9 cellular contexts compared by ENCODE assay signal in genomic region chrX:153948002-153948466, GRCh38. TPM values are rescaled to one million over a fixed set of nuclear protein-coding genes. Genes with fewer than 3 reads are reported as not detected.
DNase-seq lines count a peak whose midpoint lies in the region; ATAC-seq, FAIRE-seq and TF ChIP-seq lines count a peak whose summit lies in the region.
"Had no signal": no experiment of that assay in that cellular context is flagged by ENCODE, and none has a peak within 500 bp of the region (broad histone marks: within the 10 kb centered on the region; RNA-seq: fewer than 3 reads in every experiment).

No MANE protein-coding gene starts in this region.

- H3K27ac Mint-ChIP-seq in MCF 10A (ENCODE audit: low read depth, unreplicated experiment) (no peak overlapping the region), astrocyte (ENCODE audit: unreplicated experiment) (no peak overlapping the region)
- H3K27ac Mint-ChIP-seq in stimulated activated memory B cell treated with anti-CD40 and anti-IgM and Interleukin-4, amounts not matched to agents 10 μg/mL and 1 μg/mL and 100 μg/mL, for 72 hours, result no peak overlapping the region

- H3K9me3 ChIP-seq in mammary epithelial cell (replicated peaks; ENCODE audit: insufficient read depth, low read length), result no peaks in the 10 kb centered on the region
- no peaks in the 10 kb centered on the region for H3K9me3 ChIP-seq in astrocyte (ENCODE audit: insufficient read depth, low read depth, low read length)
- no peaks in the 10 kb centered on the region for H3K9me3 ChIP-seq in mesenchymal stem cell (ENCODE audit: control insufficient read depth, low read length)
- no peaks in the 10 kb centered on the region for H3K9me3 ChIP-seq in upper lobe of right lung
- H3K9me3 ChIP-seq: body of pancreas had no signal

- peak overlapping the region in 1 of 2 experiments; percentile 39 for H2BK12ac ChIP-seq in mesenchymal stem cell (ENCODE audit: low read length in 2 of 2)

- no peak for ATAC-seq in upper lobe of right lung
- ATAC-seq in stimulated activated memory B cell treated with anti-CD40 and anti-IgM and Interleukin-4, amounts not matched to agents 10 μg/mL and 1 μg/mL and 100 μg/mL, for 72 hours, result no peak

- POLR2A ChIA-PET in MCF 10A (lab: Yijun Ruan, JAX) (interaction anchor here (1.4 to 1.6 kb wide), 2 partner anchors 20 to 154 kb away, joined by 4 to 8 read pairs; partner anchors contain the start of genes IDH3G and SSR4), HEK293T (lab: Yijun Ruan, JAX) (interaction anchor here (1.1 to 7.1 kb wide), 2 partner anchors 20 to 23 kb away, joined by 6 to 65 read pairs; partner anchors contain the start of genes ARHGAP4 and HCFC1), GM10248 (lab: Yijun Ruan, JAX) (no interaction called here)

- H3K4me1 ChIP-seq in mammary epithelial cell (ENCODE audit: insufficient read depth, low read length), result no peaks in the 10 kb centered on the region
- H3K4me1 ChIP-seq in astrocyte (ENCODE audit: insufficient read depth, low read length), result peaks cover 2% of the 10 kb centered on the region
- peaks cover 26% of the 10 kb centered on the region for H3K4me1 ChIP-seq in mesenchymal stem cell (ENCODE audit: control insufficient read depth, insufficient read depth, low read depth, low read length)
- H3K4me1 ChIP-seq in upper lobe of right lung, result peaks cover 3% of the 10 kb centered on the region
- H3K4me1 ChIP-seq: body of pancreas had no signal

- H3K4me1 Mint-ChIP-seq in MCF 10A (ENCODE audit: insufficient read depth, unreplicated experiment) (no peaks in the 10 kb centered on the region), astrocyte (ENCODE audit: low read depth, unreplicated experiment) (peaks cover 5% of the 10 kb centered on the region)
- peaks cover 7% of the 10 kb centered on the region for H3K4me1 Mint-ChIP-seq in stimulated activated memory B cell treated with anti-CD40 and anti-IgM and Interleukin-4, amounts not matched to agents 10 μg/mL and 1 μg/mL and 100 μg/mL, for 72 hours

- 72% methylated on average over 7 of the region's 10 CpGs for WGBS in mammary epithelial cell (ENCODE audit: low coverage, missing lambda C conversion rate)
- 9% methylated on average over 5 of the region's 10 CpGs for WGBS in mesenchymal stem cell

- no peak overlapping the region for H2BK120ac ChIP-seq in mesenchymal stem cell (ENCODE audit: low read depth, low read length)

- peak overlapping the region; percentile 75 for H4K91ac ChIP-seq in mesenchymal stem cell (ENCODE audit: low read length)

- BruUV-seq in mammary epithelial cell (replicated peaks; lab: Mats Ljungman, UMichigan) (TSS peak; percentile 46), MCF 10A (replicated peaks; lab: Mats Ljungman, UMichigan) (no TSS peak)

- H3K27me3 ChIP-seq in mammary epithelial cell (ENCODE audit: insufficient read depth, low read length) (no peaks in the 10 kb centered on the region), astrocyte (ENCODE audit: insufficient read depth, low read length) (no peaks in the 10 kb centered on the region), mesenchymal stem cell (ENCODE audit: control insufficient read depth in 1 of 2, insufficient read depth in 1 of 2, low read length in 2 of 2) (peaks cover 0 to 3% of the 10 kb centered on the region in 2 experiments), upper lobe of right lung (no peaks in the 10 kb centered on the region)
- H3K27me3 ChIP-seq: body of pancreas had no signal

- intact Hi-C loops in mammary epithelial cell (cut with micrococcal nuclease) (loop anchor here (5.0 kb wide), 1 partner anchor 411 kb away; no protein-coding TSS in a partner anchor), MCF 10A (cut with micrococcal nuclease) (no loop called here), upper lobe of right lung (cut with DNase I) (no loop called here)

- H3K36me3 Mint-ChIP-seq in MCF 10A (ENCODE audit: insufficient read depth, unreplicated experiment) (peaks cover 52% of the 10 kb centered on the region), astrocyte (ENCODE audit: low read depth, unreplicated experiment) (peaks cover 2% of the 10 kb centered on the region)
- H3K36me3 Mint-ChIP-seq in stimulated activated memory B cell treated with anti-CD40 and anti-IgM and Interleukin-4, amounts not matched to agents 10 μg/mL and 1 μg/mL and 100 μg/mL, for 72 hours, result peaks cover 15% of the 10 kb centered on the region

- no peak overlapping the region for H2BK5ac ChIP-seq in mesenchymal stem cell (ENCODE audit: low read depth, low read length, poor library complexity, severe bottlenecking)

- no peak for TF ChIP-seq CTCF in mammary epithelial cell (conservative IDR thresholded peaks at IDR 0.05 in 1 of 2, IDR thresholded peaks at IDR 0.05 in 1 of 2; ENCODE audit: extremely low read depth in 1 of 2, insufficient read depth in 1 of 2, low read depth in 1 of 2, low read length in 2 of 2)
- TF ChIP-seq CTCF in MCF 10A (IDR thresholded peaks at IDR 0.05; ENCODE audit: unreplicated experiment), result no peak
- no peak for TF ChIP-seq CTCF in astrocyte (IDR thresholded peaks at IDR 0.05; ENCODE audit: insufficient read depth, low read depth, low read length)
- TF ChIP-seq CTCF in upper lobe of right lung (IDR thresholded peaks at IDR 0.05), result no peak
- no peak for TF ChIP-seq CTCF in GM10248 (IDR thresholded peaks at IDR 0.05; ENCODE audit: control extremely low read depth, extremely low read depth, low read depth, missing control alignments)

- H3K4me2 ChIP-seq in mammary epithelial cell (ENCODE audit: insufficient read depth, low read depth, low read length), result no peak overlapping the region
- no peak overlapping the region for H3K4me2 ChIP-seq in astrocyte (ENCODE audit: low read length)
- H3K4me2 ChIP-seq in mesenchymal stem cell (ENCODE audit: low read length, poor library complexity, severe bottlenecking), result no peak overlapping the region

- no peak overlapping the region for H3K14ac ChIP-seq in mesenchymal stem cell (ENCODE audit: low read length in 2 of 2)

- FAIRE-seq in astrocyte (lab: Jason Lieb, UNC), result no peak

- dilution Hi-C loops in mammary epithelial cell (cut with HindIII; ENCODE audit: low sequenced_read_pairs), result no loop called here

- H4K8ac ChIP-seq in mesenchymal stem cell (ENCODE audit: low read length), result peak overlapping the region; percentile 85

- H3K79me2 ChIP-seq in mammary epithelial cell (ENCODE audit: insufficient read depth, low read length), result no peaks in the 10 kb centered on the region
- H3K79me2 ChIP-seq in astrocyte (ENCODE audit: insufficient read depth, low read length), result peaks cover 5% of the 10 kb centered on the region

- no peaks in the 10 kb centered on the region for H4K20me1 ChIP-seq in mammary epithelial cell (ENCODE audit: insufficient read depth, low read length)
- no peaks in the 10 kb centered on the region for H4K20me1 ChIP-seq in astrocyte (ENCODE audit: insufficient read depth, low read length)

- peak overlapping the region in 1 of 2 experiments; percentile 51 for H3K4ac ChIP-seq in mesenchymal stem cell (ENCODE audit: low read depth in 1 of 2, low read length in 2 of 2)

- peaks cover 21% of the 10 kb centered on the region for H3K79me1 ChIP-seq in mesenchymal stem cell (replicated peaks; ENCODE audit: low read length, poor library complexity, severe bottlenecking)

- no peaks in the 10 kb centered on the region for H3K36me3 ChIP-seq in mammary epithelial cell (ENCODE audit: insufficient read depth, low read length)
- peaks cover 3% of the 10 kb centered on the region for H3K36me3 ChIP-seq in astrocyte (ENCODE audit: insufficient read depth, low read length)
- H3K36me3 ChIP-seq in mesenchymal stem cell (ENCODE audit: control insufficient read depth in 1 of 2, insufficient read depth in 2 of 2, low read depth in 1 of 2, low read length in 2 of 2), result peaks cover 52 to 64% of the 10 kb centered on the region in 2 experiments
- H3K36me3 ChIP-seq in upper lobe of right lung, result peaks cover 38% of the 10 kb centered on the region

- no peak overlapping the region for H3K23ac ChIP-seq in mesenchymal stem cell (ENCODE audit: low read length in 2 of 2)

- no peak overlapping the region for H2BK15ac ChIP-seq in mesenchymal stem cell (ENCODE audit: low read depth, poor library complexity, severe bottlenecking)

- CTCF ChIA-PET in mammary epithelial cell (lab: Charles Lee; ENCODE audit: low non-redundant PET), result no interaction called here
- CTCF ChIA-PET in MCF 10A (lab: Yijun Ruan, JAX), result interaction anchor here (0.6 to 5.6 kb wide), 12 partner anchors 12 to 996 kb away, joined by 3 to 51 read pairs (median 4); partner anchors contain the start of genes ARHGAP4 and PLXNB3
- CTCF ChIA-PET in HEK293T (lab: Yijun Ruan, JAX), result interaction anchor here (0.6 to 5.6 kb wide), 4 partner anchors 11 to 184 kb away, joined by 3 to 100 read pairs (median 15); partner anchors contain the start of genes ARHGAP4 and PLXNB3
- CTCF ChIA-PET in GM10248 (lab: Yijun Ruan, JAX), result interaction anchor here (1.1 to 10.9 kb wide), 6 partner anchors 10 to 185 kb away, joined by 3 to 187 read pairs (median 18); partner anchors contain the start of genes ARHGAP4, HCFC1 and PLXNB3

- DNase-seq in mammary epithelial cell, result no peak
- DNase-seq in MCF 10A (ENCODE audit: unreplicated experiment), result no peak
- DNase-seq in astrocyte (ENCODE audit: low read depth), result no peak
- DNase-seq in mesenchymal stem cell, result no peak
- no peak for DNase-seq in upper lobe of right lung
- DNase-seq in HEK293T (ENCODE audit: extremely low spot score), result no peak
- DNase-seq in GM10248 (ENCODE audit: extremely low spot score), result no peak

- no peak overlapping the region for H3K27ac ChIP-seq in mammary epithelial cell (ENCODE audit: insufficient read depth, low read depth, low read length)
- peak overlapping the region; percentile 12 for H3K27ac ChIP-seq in astrocyte (ENCODE audit: low read depth, low read length)
- H3K27ac ChIP-seq in mesenchymal stem cell (ENCODE audit: low read length, poor library complexity, severe bottlenecking), result peak overlapping the region; percentile 32
- H3K27ac ChIP-seq in upper lobe of right lung, result peak overlapping the region; percentile 47
- H3K27ac ChIP-seq: body of pancreas had no signal

- H3K4me3 ChIP-seq in mammary epithelial cell (replicated peaks in 1 of 3; ENCODE audit: insufficient read depth in 1 of 3, low read depth in 2 of 3, low read length in 3 of 3) (no peak overlapping the region), astrocyte (ENCODE audit: insufficient read depth, low read depth, low read length) (no peak overlapping the region), mesenchymal stem cell (ENCODE audit: insufficient read depth in 1 of 2, low read depth in 1 of 2, low read length in 2 of 2) (no peak overlapping the region), upper lobe of right lung (no peak overlapping the region)
- H3K4me3 ChIP-seq: body of pancreas had no signal

- no peaks in the 10 kb centered on the region for H3K9me3 Mint-ChIP-seq in MCF 10A (ENCODE audit: unreplicated experiment)
- no peaks in the 10 kb centered on the region for H3K9me3 Mint-ChIP-seq in astrocyte (ENCODE audit: unreplicated experiment)
- no peaks in the 10 kb centered on the region for H3K9me3 Mint-ChIP-seq in stimulated activated memory B cell treated with anti-CD40 and anti-IgM and Interleukin-4, amounts not matched to agents 10 μg/mL and 1 μg/mL and 100 μg/mL, for 72 hours

- peak overlapping the region; percentile 19 to 40 for H3K18ac ChIP-seq in mesenchymal stem cell (ENCODE audit: low read depth in 1 of 2, low read length in 2 of 2)

- H2AFZ ChIP-seq in mammary epithelial cell (ENCODE audit: low read depth, low read length), result no peak overlapping the region
- H2AFZ ChIP-seq in astrocyte (ENCODE audit: low read depth, low read length), result no peak overlapping the region
- no peak overlapping the region for H2AFZ ChIP-seq in mesenchymal stem cell (ENCODE audit: low read depth, low read length)

- no peak overlapping the region for H2AK5ac ChIP-seq in mesenchymal stem cell (ENCODE audit: low read length, severe bottlenecking)

- H3K4me3 Mint-ChIP-seq in MCF 10A (ENCODE audit: unreplicated experiment) (no peak overlapping the region), astrocyte (ENCODE audit: unreplicated experiment) (no peak overlapping the region)
- no peak overlapping the region for H3K4me3 Mint-ChIP-seq in stimulated activated memory B cell treated with anti-CD40 and anti-IgM and Interleukin-4, amounts not matched to agents 10 μg/mL and 1 μg/mL and 100 μg/mL, for 72 hours

- H3K27me3 Mint-ChIP-seq in MCF 10A (ENCODE audit: insufficient read depth, unreplicated experiment) (no peaks in the 10 kb centered on the region), astrocyte (ENCODE audit: low read depth, unreplicated experiment) (no peaks in the 10 kb centered on the region)
- H3K27me3 Mint-ChIP-seq in stimulated activated memory B cell treated with anti-CD40 and anti-IgM and Interleukin-4, amounts not matched to agents 10 μg/mL and 1 μg/mL and 100 μg/mL, for 72 hours, result no peaks in the 10 kb centered on the region

- in situ Hi-C loops in mammary epithelial cell (cut with MboI; ENCODE audit: low sequenced_read_pairs in 2 of 2), result no loop called here

- no peak overlapping the region for H3K9ac ChIP-seq in mammary epithelial cell (ENCODE audit: insufficient read depth, low read length)
- no peak overlapping the region for H3K9ac ChIP-seq in astrocyte (ENCODE audit: low read length)
- no peak overlapping the region for H3K9ac ChIP-seq in mesenchymal stem cell (ENCODE audit: low read length)

RNA-seq across cellular contexts. Expression of gene RENBP, which starts 3.6 kb away (rescaled TPM):
- total RNA-seq in mammary epithelial cell (not detected), MCF 10A (2022) (0.23 TPM in 1 of 2 replicates, not detected in the other), astrocyte (1.7 and 2.2 TPM in 2 replicates), upper lobe of right lung (46.4 TPM)
- polyA plus RNA-seq in mammary epithelial cell, result not detected
- polyA minus RNA-seq in mammary epithelial cell, result not detected
- 20.4 TPM for polyA plus RNA-seq in mesenchymal stem cell (2013, experiment 1 of 2)
- 17.0 TPM for polyA plus RNA-seq in mesenchymal stem cell (2013, experiment 2 of 2)

RNA-seq across cellular contexts. Expression of gene NAA10, which starts 13.2 kb away (rescaled TPM):
- total RNA-seq in mammary epithelial cell, result 100 to 1,000 TPM in 1 of 2 donors, 10 to 100 TPM in 1; 90.4 to 115 TPM
- 193 TPM for polyA plus RNA-seq in mammary epithelial cell
- 94.6 TPM for polyA minus RNA-seq in mammary epithelial cell
- 166 and 196 TPM in 2 replicates for total RNA-seq in MCF 10A (2022)
- total RNA-seq in astrocyte, result 134 and 144 TPM in 2 replicates
- polyA plus RNA-seq in mesenchymal stem cell (2013, experiment 1 of 2), result 173 TPM
- polyA plus RNA-seq in mesenchymal stem cell (2013, experiment 2 of 2), result 171 TPM
- 84.6 TPM for total RNA-seq in upper lobe of right lung

RNA-seq across cellular contexts. Expression of gene ARHGAP4, which starts 22.0 kb away (rescaled TPM):
- total RNA-seq in mammary epithelial cell (1 to 10 TPM; 1.3 to 2.3 TPM), MCF 10A (2022) (2.3 and 2.6 TPM in 2 replicates), astrocyte (3.9 and 4.3 TPM in 2 replicates), upper lobe of right lung (69.8 TPM)
- 0.66 TPM for polyA plus RNA-seq in mammary epithelial cell
- polyA minus RNA-seq in mammary epithelial cell, result 3.4 TPM
- 0.83 TPM for polyA plus RNA-seq in mesenchymal stem cell (2013, experiment 1 of 2)
- 1.1 TPM for polyA plus RNA-seq in mesenchymal stem cell (2013, experiment 2 of 2)

RNA-seq across cellular contexts. Expression of gene HCFC1, which starts 23.6 kb away (rescaled TPM):
- total RNA-seq in mammary epithelial cell (10 to 100 TPM; 21.8 to 47.6 TPM), MCF 10A (2022) (40.3 and 44.5 TPM in 2 replicates), astrocyte (58.1 and 61.2 TPM in 2 replicates), upper lobe of right lung (47.5 TPM)
- 8.4 TPM for polyA plus RNA-seq in mammary epithelial cell
- 98.5 TPM for polyA minus RNA-seq in mammary epithelial cell
- 27.2 TPM for polyA plus RNA-seq in mesenchymal stem cell (2013, experiment 1 of 2)
- polyA plus RNA-seq in mesenchymal stem cell (2013, experiment 2 of 2), result 23.7 TPM

RNA-seq across cellular contexts. Expression of gene TMEM187, which starts 24.5 kb away (rescaled TPM):
- total RNA-seq in mammary epithelial cell (1 to 10 TPM; 5.7 to 9.2 TPM), MCF 10A (2022) (9.3 and 10.9 TPM in 2 replicates), astrocyte (8.6 and 10.6 TPM in 2 replicates), upper lobe of right lung (9.0 TPM)
- 4.6 TPM for polyA plus RNA-seq in mammary epithelial cell
- 1.1 TPM for polyA minus RNA-seq in mammary epithelial cell
- 5.8 TPM for polyA plus RNA-seq in mesenchymal stem cell (2013, experiment 1 of 2)
- polyA plus RNA-seq in mesenchymal stem cell (2013, experiment 2 of 2), result 5.5 TPM

Comparison
In these comparisons a context has a peak if more than half of its experiments do, and no peak if none do; other contexts are left out.
1. RNA of gene RENBP, which starts 3.6 kb away (total RNA-seq): 46.4 TPM in upper lobe of right lung (single experiment); 1.7 to 2.2 TPM in astrocyte, 0.23 TPM in MCF 10A and not detected in mammary epithelial cell; every median in the first group is over 10 times any median in the second.
2. RNA of gene ARHGAP4, which starts 22.0 kb away (total RNA-seq): 69.8 TPM in upper lobe of right lung (single experiment); 3.9 to 4.3 TPM in astrocyte, 1.3 to 2.3 TPM in mammary epithelial cell and 2.3 to 2.6 TPM in MCF 10A; every median in the first group is over 10 times any median in the second.